25 cellular contexts compared by ENCODE assay signal in the genomic region with DNA sequence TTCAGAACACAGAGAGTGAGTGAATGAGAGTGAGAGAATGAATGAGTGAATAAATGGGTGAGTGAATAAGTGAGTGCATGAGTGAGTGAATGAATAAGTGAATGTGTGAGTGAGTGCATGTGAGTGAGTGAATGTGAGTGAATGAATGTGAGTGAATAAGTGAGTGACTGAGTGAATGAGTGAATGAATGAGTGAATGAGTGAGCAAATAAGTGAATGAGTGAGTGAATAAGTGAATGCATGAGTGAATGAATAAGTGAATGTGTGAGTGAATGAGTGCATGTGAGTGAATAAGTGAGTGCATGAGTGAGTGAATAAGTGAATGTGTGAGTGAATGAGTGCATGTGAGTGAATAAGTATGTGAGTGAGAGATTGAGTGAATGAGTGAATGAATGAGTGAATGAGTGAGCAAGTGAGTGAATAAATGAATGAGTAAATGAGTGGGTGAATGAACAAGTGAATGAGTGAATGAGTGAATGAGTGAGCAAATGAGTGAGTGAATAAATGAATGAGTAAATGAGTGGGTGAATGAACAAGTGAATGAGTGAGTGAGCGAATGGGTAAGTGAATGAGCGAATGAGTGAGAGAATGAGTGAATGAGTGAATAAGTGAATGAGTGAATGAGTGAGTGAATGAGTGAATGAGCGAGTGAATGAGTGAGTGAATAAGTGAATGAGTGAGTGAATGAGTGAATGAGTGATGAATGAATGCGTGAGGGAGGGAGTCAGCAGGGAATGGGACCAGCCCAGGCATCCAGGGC. TPM values are rescaled to one million over a fixed set of nuclear protein-coding genes. Genes with fewer than 3 reads are reported as not detected.
"Had no signal": no experiment of that assay in that cellular context is flagged by ENCODE, and none has a peak within 500 bp of the region (broad histone marks: within the 10 kb centered on the region; RNA-seq: fewer than 3 reads in every experiment).

No MANE protein-coding gene starts in this region.

- H2AFZ ChIP-seq: neural progenitor cell had no signal

- DNase-seq: activated T-cell treated with anti-CD3 and anti-CD28 coated beads, Interleukin-2, amount 50 U/mL, for 1 hour; colonic mucosa; effector memory CD8-positive, alpha-beta T cell; retina; stimulated activated CD8-positive, alpha-beta memory T cell treated with anti-CD3 and anti-CD28 coated beads, Interleukin-4, amount 100 ng/mL, for 48 hours; stimulated activated naive B cell treated with anti-CD40 and anti-IgM and Interleukin-4, amounts not matched to agents 10 μg/mL and 1 μg/mL and 100 μg/mL, for 72 hours; T-helper 9 cell had no signal

- H3K4me3 ChIP-seq: adrenal gland, colonic mucosa, dorsolateral prefrontal cortex, esophagus muscularis mucosa, lung, neural progenitor cell, thoracic aorta had no signal

- H3K4me2 ChIP-seq: neural progenitor cell had no signal

- H3K36me3 ChIP-seq: adrenal gland, colonic mucosa, esophagus muscularis mucosa, neural progenitor cell, thoracic aorta had no signal

- H3K27ac Mint-ChIP-seq: activated naive CD8-positive, alpha-beta T cell; activated T-helper 17 cell treated with anti-CD3 and anti-CD28 coated beads, Interleukin-2, amount 50 U/mL, for 72 hours; effector memory CD8-positive, alpha-beta T cell; naive thymus-derived CD8-positive, alpha-beta T cell; neural progenitor cell; type B pancreatic cell; WTC11 had no signal

- H3K27ac ChIP-seq: adrenal gland, colonic mucosa, dorsolateral prefrontal cortex, esophagus muscularis mucosa, neural progenitor cell, thoracic aorta had no signal

- H3K27me3 ChIP-seq: neural progenitor cell had no signal

- H3K36me3 Mint-ChIP-seq: activated naive CD8-positive, alpha-beta T cell; naive thymus-derived CD8-positive, alpha-beta T cell; neural progenitor cell; stimulated activated naive B cell treated with anti-CD40 and anti-IgM and Interleukin-4, amounts not matched to agents 10 μg/mL and 1 μg/mL and 100 μg/mL, for 72 hours; type B pancreatic cell; WTC11 had no signal

- H3K27me3 Mint-ChIP-seq: activated naive CD8-positive, alpha-beta T cell; activated T-helper 17 cell treated with anti-CD3 and anti-CD28 coated beads, Interleukin-2, amount 50 U/mL, for 72 hours; type B pancreatic cell had no signal

- FAIRE-seq: astrocyte, endothelial cell of umbilical vein had no signal

- H3K9me3 Mint-ChIP-seq: activated T-helper 17 cell treated with anti-CD3 and anti-CD28 coated beads, Interleukin-2, amount 50 U/mL, for 72 hours; effector memory CD8-positive, alpha-beta T cell; naive thymus-derived CD8-positive, alpha-beta T cell; neural progenitor cell; stimulated activated naive B cell treated with anti-CD40 and anti-IgM and Interleukin-4, amounts not matched to agents 10 μg/mL and 1 μg/mL and 100 μg/mL, for 72 hours; type B pancreatic cell; WTC11 had no signal

- H3K4me1 Mint-ChIP-seq: activated T-helper 17 cell treated with anti-CD3 and anti-CD28 coated beads, Interleukin-2, amount 50 U/mL, for 72 hours; naive thymus-derived CD8-positive, alpha-beta T cell; neural progenitor cell; stimulated activated naive B cell treated with anti-CD40 and anti-IgM and Interleukin-4, amounts not matched to agents 10 μg/mL and 1 μg/mL and 100 μg/mL, for 72 hours; WTC11 had no signal

- H3K4me1 ChIP-seq: adrenal gland, neural progenitor cell had no signal

- ATAC-seq: effector memory CD8-positive, alpha-beta T cell; WTC11 had no signal

- H3K4me3 Mint-ChIP-seq: activated naive CD8-positive, alpha-beta T cell; activated T-helper 17 cell treated with anti-CD3 and anti-CD28 coated beads, Interleukin-2, amount 50 U/mL, for 72 hours; effector memory CD8-positive, alpha-beta T cell; naive thymus-derived CD8-positive, alpha-beta T cell; neural progenitor cell; stimulated activated naive B cell treated with anti-CD40 and anti-IgM and Interleukin-4, amounts not matched to agents 10 μg/mL and 1 μg/mL and 100 μg/mL, for 72 hours; type B pancreatic cell; WTC11 had no signal

- H3K9me3 ChIP-seq: adrenal gland, colonic mucosa, esophagus muscularis mucosa, thoracic aorta had no signal

- H3K9ac ChIP-seq: neural progenitor cell had no signal

RNA-seq across cellular contexts. Expression of gene MUC5B, which starts 21.3 kb away (rescaled TPM):
- total RNA-seq: activated T-helper 17 cell treated with anti-CD3 and anti-CD28 coated beads, Interleukin-2, amount 50 U/mL, for 72 hours; astrocyte; endothelial cell of umbilical vein; glomerular endothelial cell; kidney epithelial cell; naive thymus-derived CD8-positive, alpha-beta T cell; osteoblast; T-helper 1 cell treated with Interleukin-12 subunit alpha and Interleukin-12 subunit beta and Interleukin-4 antibody, amounts not matched to agents 30 ng/mL and 1 ng/mL, for 36 hours; thoracic aorta had no signal
- polyA plus RNA-seq: endothelial cell of umbilical vein; naive thymus-derived CD8-positive, alpha-beta T cell had no signal

RNA-seq across cellular contexts. Expression of gene MUC5AC, which starts 43.8 kb away (rescaled TPM):
- total RNA-seq: activated T-helper 17 cell treated with anti-CD3 and anti-CD28 coated beads, Interleukin-2, amount 50 U/mL, for 72 hours; astrocyte; endothelial cell of umbilical vein; glomerular endothelial cell; kidney epithelial cell; naive thymus-derived CD8-positive, alpha-beta T cell; osteoblast; posterior vena cava; T-helper 1 cell treated with Interleukin-12 subunit alpha and Interleukin-12 subunit beta and Interleukin-4 antibody, amounts not matched to agents 30 ng/mL and 1 ng/mL, for 36 hours had no signal
- polyA plus RNA-seq: endothelial cell of umbilical vein; naive thymus-derived CD8-positive, alpha-beta T cell had no signal
